Comparison of ENCODE assay signal across 24 cellular contexts in the genomic region with DNA sequence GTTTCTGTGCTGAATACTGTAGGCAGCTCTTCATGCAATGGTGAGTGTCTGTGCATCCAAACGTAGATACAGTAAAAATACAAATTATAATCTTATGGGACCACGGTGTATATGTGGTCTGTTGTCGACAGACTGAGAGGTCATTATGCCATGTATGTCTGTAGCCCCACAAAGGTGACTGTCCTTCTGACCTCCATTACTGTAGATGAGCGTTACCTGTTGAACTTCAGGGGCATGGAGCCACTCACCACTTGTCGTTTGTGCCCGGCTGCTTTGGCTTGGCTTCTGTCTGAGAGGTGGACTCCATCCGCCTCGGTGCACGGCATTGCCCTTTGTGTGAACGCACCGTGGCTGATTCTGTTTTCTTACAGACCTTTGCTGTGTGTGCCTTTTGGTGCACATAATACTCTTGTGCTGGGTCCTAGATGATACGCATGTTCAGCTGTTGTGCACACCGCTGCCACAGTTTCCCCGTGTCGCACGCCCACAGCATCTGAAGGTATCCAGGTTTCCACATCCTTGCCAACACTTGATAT. TPM values are rescaled to one million over a fixed set of nuclear protein-coding genes. Genes with fewer than 3 reads are reported as not detected.
DNase-seq lines count a peak whose midpoint lies in the region; ATAC-seq and TF ChIP-seq lines count a peak whose summit lies in the region.
"Had no signal": no experiment of that assay in that cellular context is flagged by ENCODE, and none has a peak within 500 bp of the region (broad histone marks: within the 10 kb centered on the region; RNA-seq: fewer than 3 reads in every experiment).

No MANE protein-coding gene starts in this region.

- H3K27ac ChIP-seq in OCI-LY7 (ENCODE audit: low read depth, low read length, poor library complexity, severe bottlenecking), result no peak overlapping the region
- H3K27ac ChIP-seq in mammary epithelial cell (ENCODE audit: insufficient read depth, low read depth, low read length), result no peak overlapping the region
- H3K27ac ChIP-seq: GM23248, tibial nerve, WERI-Rb-1 had no signal

- H3K27ac Mint-ChIP-seq in osteocyte (ENCODE audit: unreplicated experiment), result no peak overlapping the region
- H3K27ac Mint-ChIP-seq: stimulated activated memory B cell treated with anti-CD40 and anti-IgM and Interleukin-4, amounts not matched to agents 10 μg/mL and 1 μg/mL and 100 μg/mL, for 72 hours had no signal

- CTCF ChIA-PET in OCI-LY7 (lab: Charles Lee; ENCODE audit: unreplicated experiment) (no interaction called here), mammary epithelial cell (lab: Charles Lee; ENCODE audit: low non-redundant PET) (no interaction called here)

- H3K4me3 Mint-ChIP-seq in activated T-cell treated with anti-CD3 and anti-CD28 coated beads, Interleukin-2, amount 50 U/mL, for 4 hours, result peak overlapping the region; percentile 91
- H3K4me3 Mint-ChIP-seq in osteocyte (ENCODE audit: unreplicated experiment), result no peak overlapping the region

- H3K4me1 ChIP-seq in OCI-LY7 (ENCODE audit: insufficient read depth, low read length, poor library complexity, severe bottlenecking) (peaks cover 24% of the 10 kb centered on the region), mammary epithelial cell (ENCODE audit: insufficient read depth, low read length) (peaks cover 18% of the 10 kb centered on the region)

- BruUV-seq in OCI-LY7 (replicated peaks; lab: Mats Ljungman, UMichigan), result no TSS peak
- no TSS peak for BruUV-seq in mammary epithelial cell (replicated peaks; lab: Mats Ljungman, UMichigan)

- H3K36me3 ChIP-seq in OCI-LY7 (ENCODE audit: insufficient read depth, low read length) (peaks cover 72% of the 10 kb centered on the region), mammary epithelial cell (ENCODE audit: insufficient read depth, low read length) (peaks cover 6% of the 10 kb centered on the region)

- TF ChIP-seq CTCF in OCI-LY7 (conservative IDR thresholded peaks at IDR 0.05; ENCODE audit: low read length) (no peak), mammary epithelial cell (conservative IDR thresholded peaks at IDR 0.05 in 1 of 2, IDR thresholded peaks at IDR 0.05 in 1 of 2; ENCODE audit: extremely low read depth in 1 of 2, insufficient read depth in 1 of 2, low read depth in 1 of 2, low read length in 2 of 2) (no peak), osteocyte (IDR thresholded peaks at IDR 0.05) (no peak)

- no peaks in the 10 kb centered on the region for H3K9me3 Mint-ChIP-seq in activated T-cell treated with anti-CD3 and anti-CD28 coated beads, Interleukin-2, amount 50 U/mL, for 4 hours
- no peaks in the 10 kb centered on the region for H3K9me3 Mint-ChIP-seq in osteocyte (ENCODE audit: unreplicated experiment)
- H3K9me3 Mint-ChIP-seq: CD14-positive monocyte; stimulated activated memory B cell treated with anti-CD40 and anti-IgM and Interleukin-4, amounts not matched to agents 10 μg/mL and 1 μg/mL and 100 μg/mL, for 72 hours had no signal

- H3K9me2 ChIP-seq in OCI-LY7 (ENCODE audit: insufficient read depth, low read length), result no peaks in the 10 kb centered on the region

- H3K4me1 Mint-ChIP-seq in activated T-cell treated with anti-CD3 and anti-CD28 coated beads, Interleukin-2, amount 50 U/mL, for 4 hours (ENCODE audit: low read depth), result peaks cover 55% of the 10 kb centered on the region
- peaks cover 28% of the 10 kb centered on the region for H3K4me1 Mint-ChIP-seq in osteocyte (ENCODE audit: unreplicated experiment)

- POLR2A ChIA-PET in OCI-LY7 (lab: Charles Lee), result interaction anchor here (0.5 to 1.5 kb wide), 3 partner anchors 8 to 34 kb away, joined by 3 to 8 read pairs (median 3); no protein-coding TSS in a partner anchor

- in situ Hi-C loops in mammary epithelial cell (cut with MboI; ENCODE audit: low sequenced_read_pairs in 2 of 2), result loop anchor here in 1 of 2 donors (10.0 kb wide), 1 partner anchor 177 kb away; no protein-coding TSS in a partner anchor

- WGBS in mammary epithelial cell (ENCODE audit: low coverage, missing lambda C conversion rate), result 88% methylated on average over 15 of the region's 16 CpGs

- H2AFZ ChIP-seq in OCI-LY7 (ENCODE audit: low read length), result no peak overlapping the region
- no peak overlapping the region for H2AFZ ChIP-seq in mammary epithelial cell (ENCODE audit: low read depth, low read length)
- H2AFZ ChIP-seq: GM23248 had no signal

- no peaks in the 10 kb centered on the region for H3K27me3 Mint-ChIP-seq in activated T-cell treated with anti-CD3 and anti-CD28 coated beads, Interleukin-2, amount 50 U/mL, for 4 hours (ENCODE audit: low read depth)
- no peaks in the 10 kb centered on the region for H3K27me3 Mint-ChIP-seq in osteocyte (ENCODE audit: unreplicated experiment)
- H3K27me3 Mint-ChIP-seq: stimulated activated memory B cell treated with anti-CD40 and anti-IgM and Interleukin-4, amounts not matched to agents 10 μg/mL and 1 μg/mL and 100 μg/mL, for 72 hours had no signal

- no peak for ATAC-seq in activated T-cell treated with anti-CD3 and anti-CD28 coated beads, Interleukin-2, amount 50 U/mL, for 4 hours
- no peak for ATAC-seq in GM21390 (IDR thresholded peaks at IDR 0.05; ENCODE audit: unreplicated experiment)
- ATAC-seq: Right ventricle myocardium inferior; stimulated activated memory B cell treated with anti-CD40 and anti-IgM and Interleukin-4, amounts not matched to agents 10 μg/mL and 1 μg/mL and 100 μg/mL, for 72 hours had no signal

- H3K9me3 ChIP-seq in OCI-LY7 (ENCODE audit: low read length) (peaks cover 7% of the 10 kb centered on the region; the same call in 1 of the 2 replicates), mammary epithelial cell (replicated peaks; ENCODE audit: insufficient read depth, low read length) (no peaks in the 10 kb centered on the region)

- H3K4me2 ChIP-seq in OCI-LY7 (ENCODE audit: low read length) (peak overlapping the region; percentile 93; the same call in 1 of the 2 replicates), mammary epithelial cell (ENCODE audit: insufficient read depth, low read depth, low read length) (peak overlapping the region; percentile 83)

- DNase-seq in activated T-cell treated with anti-CD3 and anti-CD28 coated beads, Interleukin-2, amount 50 U/mL, for 4 hours, result no peak
- DNase-seq in activated T-cell treated with anti-CD3 and anti-CD28 coated beads, Interleukin-2, amount 50 U/mL, for 1 hour, result no peak
- DNase-seq in OCI-LY7 (ENCODE audit: low spot score) (no peak), mammary epithelial cell (no peak), osteocyte (ENCODE audit: extremely low spot score, unreplicated experiment) (peak; percentile 53), NAMALWA (ENCODE audit: low spot score) (no peak), NCI-H1048 (lab: John Stamatoyannopoulos, UW) (no peak)
- DNase-seq: activated CD8-positive, alpha-beta memory T cell treated with anti-CD3 and anti-CD28 coated beads for 24 hours; activated gamma-delta T cell; anterior cingulate cortex; DMS53; effector memory CD4-positive, alpha-beta T cell; GM23248; mesenchymal stem cell; NCI-H187 treated with DMSO at 0.1 percent for 48 hours; NCI-H446; retina; T-helper 1 cell; WERI-Rb-1 had no signal

- peaks cover 75% of the 10 kb centered on the region for H3K79me2 ChIP-seq in OCI-LY7 (ENCODE audit: insufficient read depth, low read depth, low read length)
- H3K79me2 ChIP-seq in mammary epithelial cell (ENCODE audit: insufficient read depth, low read length), result peaks cover 78% of the 10 kb centered on the region

- H3K4me3 ChIP-seq in OCI-LY7 (ENCODE audit: low read depth, low read length, poor library complexity, severe bottlenecking) (no peak overlapping the region), mammary epithelial cell (replicated peaks in 1 of 3; ENCODE audit: insufficient read depth in 1 of 3, low read depth in 2 of 3, low read length in 3 of 3) (no peak overlapping the region)
- H3K4me3 ChIP-seq: tibial nerve had no signal

- intact Hi-C loops in OCI-LY7 (cut with micrococcal nuclease; ENCODE audit: unreplicated experiment) (no loop called here), mammary epithelial cell (cut with micrococcal nuclease) (no loop called here)

- H4K20me1 ChIP-seq in OCI-LY7 (ENCODE audit: insufficient read depth, low read length) (peaks cover 28% of the 10 kb centered on the region), mammary epithelial cell (ENCODE audit: insufficient read depth, low read length) (peaks cover 17% of the 10 kb centered on the region)

- no peaks in the 10 kb centered on the region for H3K27me3 ChIP-seq in mammary epithelial cell (ENCODE audit: insufficient read depth, low read length)
- H3K27me3 ChIP-seq: tibial nerve had no signal

- no peak overlapping the region for H3K9ac ChIP-seq in mammary epithelial cell (ENCODE audit: insufficient read depth, low read length)

- H3K36me3 Mint-ChIP-seq in activated T-cell treated with anti-CD3 and anti-CD28 coated beads, Interleukin-2, amount 50 U/mL, for 4 hours (ENCODE audit: insufficient read depth), result peaks cover 24% of the 10 kb centered on the region
- peaks cover 6% of the 10 kb centered on the region for H3K36me3 Mint-ChIP-seq in osteocyte (ENCODE audit: unreplicated experiment)

- dilution Hi-C loops in mammary epithelial cell (cut with HindIII; ENCODE audit: low sequenced_read_pairs), result no loop called here

RNA-seq across cellular contexts. Expression of a gene that starts 2.9 kb away (rescaled TPM):
- total RNA-seq in activated T-cell treated with anti-CD3 and anti-CD28 coated beads, Interleukin-2, amount 50 U/mL, for 4 hours, result 10 to 100 TPM; 94.2 to 95.7 (median 94.6) TPM
- 51.5 and 60.4 TPM in 2 replicates for total RNA-seq in OCI-LY7 (2014; rRNA removed; shearing (Covaris generic))
- total RNA-seq in OCI-LY7 (2022), result 60.0 and 66.1 TPM in 2 replicates
- total RNA-seq in mammary epithelial cell, result 100 to 1,000 TPM; 108 to 109 TPM
- 78.8 TPM for polyA plus RNA-seq in mammary epithelial cell
- 104 TPM for polyA minus RNA-seq in mammary epithelial cell
- 59.6 and 62.9 TPM in 2 replicates for total RNA-seq in osteocyte
